33 cellular contexts compared by ENCODE assay signal in genomic region chr16:56289862-56290261, GRCh38.
DNase-seq lines count a peak whose midpoint lies in the region; ATAC-seq and TF ChIP-seq lines count a peak whose summit lies in the region.
"Had no signal": no experiment of that assay in that cellular context is flagged by ENCODE, and none has a peak within 500 bp of the region (broad histone marks: within the 10 kb centered on the region; RNA-seq: fewer than 3 reads in every experiment).

No MANE protein-coding gene starts in this region.

- H3K27ac Mint-ChIP-seq in activated CD4-positive, alpha-beta T cell treated with anti-CD3 and anti-CD28 coated beads, Interleukin-2, amount 10 ng/mL, durations not matched to agents 7 days and 5 days = peak overlapping the region; percentile 47
- no peak overlapping the region for H3K27ac Mint-ChIP-seq in activated CD4-positive, alpha-beta T cell treated with anti-CD3 and anti-CD28 coated beads for 36 hours
- peak overlapping the region; percentile 88 for H3K27ac Mint-ChIP-seq in glutamatergic neuron (ENCODE audit: unreplicated experiment)
- H3K27ac Mint-ChIP-seq in activated CD8-positive, alpha-beta T cell treated with anti-CD3 and anti-CD28 coated beads for 36 hours = no peak overlapping the region
- H3K27ac Mint-ChIP-seq: activated CD4-positive, alpha-beta memory T cell treated with anti-CD3 and anti-CD28 coated beads for 36 hours; HFFc6; natural killer cell treated with Interleukin-12 subunit alpha and Interleukin-12 subunit beta and Interleukin-15 and Interleukin-18, amount 100 ng/mL, for 72 hours; stimulated activated memory B cell treated with anti-CD40 and anti-IgM and Interleukin-4, amounts not matched to agents 10 μg/mL and 1 μg/mL and 100 μg/mL, for 72 hours had no signal

- H3K36me3 ChIP-seq in WERI-Rb-1 (no peaks in the 10 kb centered on the region; the same call in 1 of the 2 replicates), colonic mucosa (no peaks in the 10 kb centered on the region)
- H3K36me3 ChIP-seq: pancreas, Peyer's patch had no signal

- no peak overlapping the region for H3K4me3 Mint-ChIP-seq in activated CD4-positive, alpha-beta T cell treated with anti-CD3 and anti-CD28 coated beads, Interleukin-2, amount 10 ng/mL, durations not matched to agents 7 days and 5 days
- H3K4me3 Mint-ChIP-seq in activated CD4-positive, alpha-beta T cell treated with anti-CD3 and anti-CD28 coated beads for 36 hours = no peak overlapping the region
- H3K4me3 Mint-ChIP-seq in glutamatergic neuron (ENCODE audit: unreplicated experiment) = peak overlapping the region; percentile 16
- no peak overlapping the region for H3K4me3 Mint-ChIP-seq in activated CD8-positive, alpha-beta T cell treated with anti-CD3 and anti-CD28 coated beads for 36 hours
- H3K4me3 Mint-ChIP-seq: activated CD4-positive, alpha-beta memory T cell treated with anti-CD3 and anti-CD28 coated beads for 36 hours; CD14-positive monocyte; HFFc6; natural killer cell treated with Interleukin-12 subunit alpha and Interleukin-12 subunit beta and Interleukin-15 and Interleukin-18, amount 100 ng/mL, for 72 hours; stimulated activated memory B cell treated with anti-CD40 and anti-IgM and Interleukin-4, amounts not matched to agents 10 μg/mL and 1 μg/mL and 100 μg/mL, for 72 hours had no signal

- no peaks in the 10 kb centered on the region for H3K27me3 Mint-ChIP-seq in activated CD4-positive, alpha-beta T cell treated with anti-CD3 and anti-CD28 coated beads, Interleukin-2, amount 10 ng/mL, durations not matched to agents 7 days and 5 days
- no peaks in the 10 kb centered on the region for H3K27me3 Mint-ChIP-seq in activated CD4-positive, alpha-beta T cell treated with anti-CD3 and anti-CD28 coated beads for 36 hours
- peaks cover 7% of the 10 kb centered on the region for H3K27me3 Mint-ChIP-seq in glutamatergic neuron (ENCODE audit: unreplicated experiment)
- no peaks in the 10 kb centered on the region for H3K27me3 Mint-ChIP-seq in activated CD8-positive, alpha-beta T cell treated with anti-CD3 and anti-CD28 coated beads for 36 hours
- H3K27me3 Mint-ChIP-seq: activated CD4-positive, alpha-beta memory T cell treated with anti-CD3 and anti-CD28 coated beads for 36 hours; natural killer cell treated with Interleukin-12 subunit alpha and Interleukin-12 subunit beta and Interleukin-15 and Interleukin-18, amount 100 ng/mL, for 72 hours; stimulated activated memory B cell treated with anti-CD40 and anti-IgM and Interleukin-4, amounts not matched to agents 10 μg/mL and 1 μg/mL and 100 μg/mL, for 72 hours had no signal

- H3K9ac ChIP-seq in colonic mucosa (ENCODE audit: low read depth in 2 of 2, low read length in 2 of 2) = no peak overlapping the region

- H3K27ac ChIP-seq in WERI-Rb-1 = peak overlapping the region; percentile 81
- H3K27ac ChIP-seq in temporal lobe (ENCODE audit: low read depth, low read length) = peak overlapping the region; percentile 99
- no peak overlapping the region for H3K27ac ChIP-seq in colonic mucosa
- H3K27ac ChIP-seq: 22Rv1, HL-60, pancreas, Peyer's patch, testis had no signal

- H3K27me3 ChIP-seq in WERI-Rb-1 (ENCODE audit: insufficient read depth, low read depth, severe bottlenecking) = no peaks in the 10 kb centered on the region
- no peaks in the 10 kb centered on the region for H3K27me3 ChIP-seq in colonic mucosa
- H3K27me3 ChIP-seq: pancreas, Peyer's patch, testis had no signal

- no peaks in the 10 kb centered on the region for H3K9me3 Mint-ChIP-seq in activated CD4-positive, alpha-beta T cell treated with anti-CD3 and anti-CD28 coated beads, Interleukin-2, amount 10 ng/mL, durations not matched to agents 7 days and 5 days
- H3K9me3 Mint-ChIP-seq in activated CD4-positive, alpha-beta T cell treated with anti-CD3 and anti-CD28 coated beads for 36 hours (ENCODE audit: low read depth) = no peaks in the 10 kb centered on the region
- H3K9me3 Mint-ChIP-seq in glutamatergic neuron (ENCODE audit: unreplicated experiment) = peaks cover 14% of the 10 kb centered on the region
- no peaks in the 10 kb centered on the region for H3K9me3 Mint-ChIP-seq in activated CD8-positive, alpha-beta T cell treated with anti-CD3 and anti-CD28 coated beads for 36 hours
- H3K9me3 Mint-ChIP-seq: activated CD4-positive, alpha-beta memory T cell treated with anti-CD3 and anti-CD28 coated beads for 36 hours; HFFc6; natural killer cell treated with Interleukin-12 subunit alpha and Interleukin-12 subunit beta and Interleukin-15 and Interleukin-18, amount 100 ng/mL, for 72 hours; stimulated activated memory B cell treated with anti-CD40 and anti-IgM and Interleukin-4, amounts not matched to agents 10 μg/mL and 1 μg/mL and 100 μg/mL, for 72 hours had no signal

- H3K4me3 ChIP-seq in WERI-Rb-1 (ENCODE audit: low read depth, low read length) (no peak overlapping the region), colonic mucosa (no peak overlapping the region)
- H3K4me3 ChIP-seq: GM12878, pancreas, Peyer's patch, testis had no signal

- DNase-seq in activated CD4-positive, alpha-beta T cell treated with anti-CD3 and anti-CD28 coated beads, Interleukin-2, amount 10 ng/mL, durations not matched to agents 7 days and 5 days = no peak
- no peak for DNase-seq in activated CD4-positive, alpha-beta T cell treated with anti-CD3 and anti-CD28 coated beads for 36 hours
- DNase-seq in WERI-Rb-1 (peak; percentile 62), glutamatergic neuron (no peak), colonic mucosa (no peak)
- no peak for DNase-seq in activated CD8-positive, alpha-beta T cell treated with anti-CD3 and anti-CD28 coated beads for 36 hours
- DNase-seq: activated CD4-positive, alpha-beta memory T cell treated with anti-CD3 and anti-CD28 coated beads for 36 hours; activated CD4-positive, CD25-positive, alpha-beta regulatory T cell; activated CD8-positive, alpha-beta memory T cell treated with anti-CD3 and anti-CD28 coated beads, Interleukin-2, amount 50 U/mL, for 48 hours; activated naive CD4-positive, alpha-beta T cell treated with anti-CD3 and anti-CD28 coated beads, Interleukin-2, amount 50 U/mL, for 16 hours; amniotic stem cell; Calu3; dermis blood vessel endothelial cell; HFFc6; Karpas-422; NCI-H1436 treated with DMSO at 0.1 percent for 48 hours; NCI-H446 treated with DMSO at 0.1 percent for 48 hours; NK-92 treated with Interleukin-12 subunit alpha and Interleukin-12 subunit beta, amount 100 ng/mL, for 24 hours; pancreas; SHP77 treated with DMSO at 0.1 percent for 48 hours; stimulated activated CD4-positive, alpha-beta T cell treated with anti-CD3 and anti-CD28 coated beads, Interleukin-12 subunit alpha, Interleukin-12 subunit beta, amount 100 ng/mL, for 4 hours; stimulated activated CD4-positive, alpha-beta T cell treated with anti-CD3 and anti-CD28 coated beads, Interleukin-4, amount 100 ng/mL, for 4 hours; T-helper 9 cell; testis had no signal

- no peaks in the 10 kb centered on the region for H3K36me3 Mint-ChIP-seq in activated CD4-positive, alpha-beta T cell treated with anti-CD3 and anti-CD28 coated beads, Interleukin-2, amount 10 ng/mL, durations not matched to agents 7 days and 5 days (ENCODE audit: low read depth)
- H3K36me3 Mint-ChIP-seq in activated CD4-positive, alpha-beta T cell treated with anti-CD3 and anti-CD28 coated beads for 36 hours (ENCODE audit: low read depth) = no peaks in the 10 kb centered on the region
- no peaks in the 10 kb centered on the region for H3K36me3 Mint-ChIP-seq in glutamatergic neuron (ENCODE audit: unreplicated experiment)
- no peaks in the 10 kb centered on the region for H3K36me3 Mint-ChIP-seq in activated CD8-positive, alpha-beta T cell treated with anti-CD3 and anti-CD28 coated beads for 36 hours (ENCODE audit: low read depth)
- H3K36me3 Mint-ChIP-seq: activated CD4-positive, alpha-beta memory T cell treated with anti-CD3 and anti-CD28 coated beads for 36 hours; CD14-positive monocyte; natural killer cell treated with Interleukin-12 subunit alpha and Interleukin-12 subunit beta and Interleukin-15 and Interleukin-18, amount 100 ng/mL, for 72 hours; stimulated activated memory B cell treated with anti-CD40 and anti-IgM and Interleukin-4, amounts not matched to agents 10 μg/mL and 1 μg/mL and 100 μg/mL, for 72 hours had no signal

- H3K9me3 ChIP-seq in WERI-Rb-1 (ENCODE audit: severe bottlenecking) (no peaks in the 10 kb centered on the region), colonic mucosa (no peaks in the 10 kb centered on the region)
- H3K9me3 ChIP-seq: pancreas, Peyer's patch, testis had no signal

- TF ChIP-seq CTCF in WERI-Rb-1 (IDR thresholded peaks at IDR 0.05; ENCODE audit: low read depth, low read length) (no peak), glutamatergic neuron (IDR thresholded peaks at IDR 0.05; ENCODE audit: partially characterized antibody, unreplicated experiment) (no peak), colonic mucosa (IDR thresholded peaks at IDR 0.05) (no peak)
- TF ChIP-seq CTCF in activated CD8-positive, alpha-beta T cell treated with anti-CD3 and anti-CD28 coated beads for 36 hours (IDR thresholded peaks at IDR 0.05) = no peak

- intact Hi-C loops in activated CD4-positive, alpha-beta T cell treated with anti-CD3 and anti-CD28 coated beads for 36 hours (cut with DNase I, micrococcal nuclease) = no loop called here
- intact Hi-C loops in colonic mucosa (cut with DNase I) = no loop called here
- intact Hi-C loops in activated CD8-positive, alpha-beta T cell treated with anti-CD3 and anti-CD28 coated beads for 36 hours (cut with micrococcal nuclease) = no loop called here

- POLR2A ChIA-PET in activated CD4-positive, alpha-beta T cell treated with anti-CD3 and anti-CD28 coated beads, Interleukin-2, amount 10 ng/mL, durations not matched to agents 7 days and 5 days (lab: Charles Lee) = no interaction called here
- POLR2A ChIA-PET in activated CD4-positive, alpha-beta T cell treated with anti-CD3 and anti-CD28 coated beads for 36 hours (lab: Charles Lee) = no interaction called here
- POLR2A ChIA-PET in activated CD8-positive, alpha-beta T cell treated with anti-CD3 and anti-CD28 coated beads for 36 hours (lab: Charles Lee) = no interaction called here

- CTCF ChIA-PET in activated CD4-positive, alpha-beta T cell treated with anti-CD3 and anti-CD28 coated beads, Interleukin-2, amount 10 ng/mL, durations not matched to agents 7 days and 5 days (lab: Charles Lee) = no interaction called here
- CTCF ChIA-PET in activated CD4-positive, alpha-beta T cell treated with anti-CD3 and anti-CD28 coated beads for 36 hours (lab: Charles Lee) = no interaction called here
- CTCF ChIA-PET in activated CD8-positive, alpha-beta T cell treated with anti-CD3 and anti-CD28 coated beads for 36 hours (lab: Charles Lee) = no interaction called here

- no peak for ATAC-seq in activated CD4-positive, alpha-beta T cell treated with anti-CD3 and anti-CD28 coated beads for 36 hours
- ATAC-seq in HG03175 (IDR thresholded peaks at IDR 0.05; ENCODE audit: unreplicated experiment) = no peak
- no peak for ATAC-seq in activated CD8-positive, alpha-beta T cell treated with anti-CD3 and anti-CD28 coated beads for 36 hours
- ATAC-seq: GM12878; natural killer cell treated with Interleukin-12 subunit alpha and Interleukin-12 subunit beta and Interleukin-15 and Interleukin-18, amount 100 ng/mL, for 72 hours; pancreas; stimulated activated memory B cell treated with anti-CD40 and anti-IgM and Interleukin-4, amounts not matched to agents 10 μg/mL and 1 μg/mL and 100 μg/mL, for 72 hours had no signal

- H3K4me1 ChIP-seq in colonic mucosa = no peaks in the 10 kb centered on the region
- H3K4me1 ChIP-seq: pancreas, testis had no signal

- H3K4me1 Mint-ChIP-seq in activated CD4-positive, alpha-beta T cell treated with anti-CD3 and anti-CD28 coated beads, Interleukin-2, amount 10 ng/mL, durations not matched to agents 7 days and 5 days = no peaks in the 10 kb centered on the region
- peaks cover 3% of the 10 kb centered on the region for H3K4me1 Mint-ChIP-seq in activated CD4-positive, alpha-beta T cell treated with anti-CD3 and anti-CD28 coated beads for 36 hours
- peaks cover 32% of the 10 kb centered on the region for H3K4me1 Mint-ChIP-seq in glutamatergic neuron (ENCODE audit: low read depth, unreplicated experiment)
- peaks cover 9% of the 10 kb centered on the region for H3K4me1 Mint-ChIP-seq in activated CD8-positive, alpha-beta T cell treated with anti-CD3 and anti-CD28 coated beads for 36 hours (ENCODE audit: low read depth)
- H3K4me1 Mint-ChIP-seq: stimulated activated memory B cell treated with anti-CD40 and anti-IgM and Interleukin-4, amounts not matched to agents 10 μg/mL and 1 μg/mL and 100 μg/mL, for 72 hours had no signal

Comparison
In these comparisons a context has a peak if more than half of its experiments do, and no peak if none do; other contexts are left out.
1. H3K27ac Mint-ChIP-seq: peak in activated CD4-positive, alpha-beta T cell treated with anti-CD3 and anti-CD28 coated beads, Interleukin-2, amount 10 ng/mL, durations not matched to agents 7 days and 5 days (single experiment) and glutamatergic neuron (single experiment); none in activated CD4-positive, alpha-beta T cell treated with anti-CD3 and anti-CD28 coated beads for 36 hours (single experiment) and activated CD8-positive, alpha-beta T cell treated with anti-CD3 and anti-CD28 coated beads for 36 hours (single experiment).